In the genomic region with DNA sequence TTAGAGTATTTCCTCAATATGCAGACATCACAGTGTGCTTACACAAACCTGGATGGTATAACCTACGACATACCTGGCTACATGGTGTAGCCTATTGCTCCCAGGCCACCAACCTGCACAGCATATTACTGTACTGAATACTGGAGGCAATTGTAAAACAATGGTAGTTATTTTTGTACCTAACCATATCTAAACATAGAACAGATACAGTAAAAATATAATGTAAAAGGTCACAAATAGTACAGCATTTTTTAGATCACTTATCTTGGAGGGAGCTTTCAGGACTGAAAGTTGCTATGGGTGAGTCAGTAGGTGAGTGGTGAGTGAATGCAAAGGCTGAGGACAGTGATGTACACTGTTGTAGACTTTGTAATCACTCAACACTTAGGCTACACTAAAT, we compare ENCODE assay signal across 15 cellular contexts.
DNase-seq lines count a peak whose midpoint lies in the region; ATAC-seq, FAIRE-seq and TF ChIP-seq lines count a peak whose summit lies in the region.
"Had no signal": no experiment of that assay in that cellular context is flagged by ENCODE, and none has a peak within 500 bp of the region (broad histone marks: within the 10 kb centered on the region; RNA-seq: fewer than 3 reads in every experiment).

No MANE protein-coding gene starts in this region.

- peak; percentile 41 for FAIRE-seq in GM12891 (lab: Jason Lieb, UNC)
- FAIRE-seq: A549, keratinocyte, pancreas had no signal

- H3K9me3 ChIP-seq in psoas muscle (no peaks in the 10 kb centered on the region), PC-9 (ENCODE audit: insufficient read depth, low read depth) (no peaks in the 10 kb centered on the region), colonic mucosa (no peaks in the 10 kb centered on the region)
- no peaks in the 10 kb centered on the region for H3K9me3 ChIP-seq in effector memory CD4-positive, alpha-beta T cell (ENCODE audit: control insufficient read depth, low read length)
- H3K9me3 ChIP-seq: A549, pancreas, Peyer's patch had no signal

- BruUV-seq in PC-9 (replicated peaks; lab: Mats Ljungman, UMichigan), result no TSS peak

- no peaks in the 10 kb centered on the region for H3K9me2 ChIP-seq in PC-9 (ENCODE audit: insufficient read depth)

- H3K27ac ChIP-seq in psoas muscle (no peak overlapping the region), PC-9 (no peak overlapping the region), colonic mucosa (no peak overlapping the region)
- H3K27ac ChIP-seq in effector memory CD4-positive, alpha-beta T cell (ENCODE audit: insufficient read depth, low read length, poor library complexity, severe bottlenecking), result no peak overlapping the region
- H3K27ac ChIP-seq: A549, pancreas, Peyer's patch had no signal

- intact Hi-C loops in psoas muscle (cut with DNase I), result no loop called here
- intact Hi-C loops in PC-9 (cut with micrococcal nuclease; ENCODE audit: unreplicated experiment), result no loop called here
- intact Hi-C loops in colonic mucosa (cut with DNase I), result no loop called here

- CTCF ChIA-PET in PC-9 (lab: Charles Lee), result no interaction called here

- H3K4me3 ChIP-seq in psoas muscle, result no peak overlapping the region
- no peak overlapping the region for H3K4me3 ChIP-seq in PC-9
- H3K4me3 ChIP-seq in colonic mucosa, result no peak overlapping the region
- no peak overlapping the region for H3K4me3 ChIP-seq in effector memory CD4-positive, alpha-beta T cell (ENCODE audit: insufficient read depth, low read depth, low read length, poor library complexity, severe bottlenecking)
- H3K4me3 ChIP-seq: A549, pancreas, Peyer's patch had no signal

- ATAC-seq in GM21360 (IDR thresholded peaks at IDR 0.05; ENCODE audit: unreplicated experiment) (peak; percentile 81), HG02870 (IDR thresholded peaks at IDR 0.05; ENCODE audit: unreplicated experiment) (peak; percentile 90), HG03521 (IDR thresholded peaks at IDR 0.05; ENCODE audit: unreplicated experiment) (peak; percentile 59), psoas muscle (no peak)
- ATAC-seq: A549, pancreas had no signal

- no peaks in the 10 kb centered on the region for H3K79me2 ChIP-seq in PC-9 (ENCODE audit: low read depth)

- H3K27me3 ChIP-seq in psoas muscle (ENCODE audit: insufficient read depth in 3 of 3, low read length in 2 of 3) (no peaks in the 10 kb centered on the region), PC-9 (ENCODE audit: insufficient read depth, low read depth) (no peaks in the 10 kb centered on the region), colonic mucosa (no peaks in the 10 kb centered on the region)
- no peaks in the 10 kb centered on the region for H3K27me3 ChIP-seq in effector memory CD4-positive, alpha-beta T cell (replicated peaks; ENCODE audit: control insufficient read depth, insufficient read depth, low read length, poor library complexity, severe bottlenecking)
- H3K27me3 ChIP-seq: pancreas, Peyer's patch had no signal

- DNase-seq in GM12891 (ENCODE audit: insufficient read length, low spot score), result no peak
- DNase-seq in psoas muscle, result no peak
- no peak for DNase-seq in PC-9
- DNase-seq in colonic mucosa, result no peak
- DNase-seq in effector memory CD4-positive, alpha-beta T cell, result no peak
- DNase-seq: endodermal cell, NCI-H1436, NCI-H524, pancreas, Peyer's patch had no signal

- H3K36me3 ChIP-seq in psoas muscle (ENCODE audit: insufficient read depth in 1 of 2, low read depth in 1 of 2) (no peaks in the 10 kb centered on the region), PC-9 (ENCODE audit: low read depth) (no peaks in the 10 kb centered on the region), colonic mucosa (no peaks in the 10 kb centered on the region)
- H3K36me3 ChIP-seq in effector memory CD4-positive, alpha-beta T cell (ENCODE audit: control insufficient read depth, insufficient read depth, low read length), result no peaks in the 10 kb centered on the region
- H3K36me3 ChIP-seq: pancreas, Peyer's patch had no signal

- 34 to 65% (median 64%) methylated on average over 1 of the region's 1 CpG for WGBS in psoas muscle, 3 donors

- H3K4me1 ChIP-seq in psoas muscle, result no peaks in the 10 kb centered on the region
- H3K4me1 ChIP-seq in PC-9 (replicated peaks; ENCODE audit: insufficient read depth), result no peaks in the 10 kb centered on the region
- no peaks in the 10 kb centered on the region for H3K4me1 ChIP-seq in colonic mucosa
- H3K4me1 ChIP-seq in effector memory CD4-positive, alpha-beta T cell (ENCODE audit: control insufficient read depth, insufficient read depth, low read length, poor library complexity, severe bottlenecking), result no peaks in the 10 kb centered on the region
- H3K4me1 ChIP-seq: A549, pancreas, Peyer's patch had no signal

- H3K9ac ChIP-seq in colonic mucosa (ENCODE audit: low read depth in 2 of 2, low read length in 2 of 2), result no peak overlapping the region

- POLR2A ChIA-PET in PC-9 (lab: Charles Lee; ENCODE audit: unreplicated experiment), result no interaction called here

- no peak overlapping the region for H3K4me2 ChIP-seq in PC-9
- H3K4me2 ChIP-seq: A549 had no signal

- TF ChIP-seq CTCF in psoas muscle (IDR thresholded peaks at IDR 0.05), result no peak
- no peak for TF ChIP-seq CTCF in PC-9 (conservative IDR thresholded peaks at IDR 0.05)
- TF ChIP-seq CTCF in colonic mucosa (IDR thresholded peaks at IDR 0.05), result no peak

- no peaks in the 10 kb centered on the region for H3F3A ChIP-seq in PC-9 (ENCODE audit: insufficient read depth, low read depth)

- no peaks in the 10 kb centered on the region; the same call in 1 of the 2 replicates for H4K20me1 ChIP-seq in PC-9 (ENCODE audit: insufficient read depth)

- H2AFZ ChIP-seq in PC-9, result no peak overlapping the region

- no peak for TF ChIP-seq POLR2A in GM12891 (IDR thresholded peaks at IDR 0.05; ENCODE audit: low read depth, low read length)

TF ChIP-seq in GM12891, 5 proteins besides CTCF, POLR2A, EP300 and RAD21:
- TF ChIP-seq POLR2AphosphoS5 (IDR thresholded peaks at IDR 0.05; ENCODE audit: low read depth, low read length) (no peak), TAF1 (IDR thresholded peaks at IDR 0.05; ENCODE audit: low read depth, low read length) (no peak), POU2F2 (IDR thresholded peaks at IDR 0.05; ENCODE audit: low read depth, low read length) (no peak), SPI1 (IDR thresholded peaks at IDR 0.05; ENCODE audit: low read depth, low read length) (no peak), PAX5 (IDR thresholded peaks at IDR 0.05; ENCODE audit: insufficient read depth, low read length, severe bottlenecking) (no peak)

Comparison
In these comparisons a context has a peak if more than half of its experiments do, and no peak if none do; other contexts are left out.
1. ATAC-seq: peak in GM21360 (single experiment), HG02870 (single experiment) and HG03521 (single experiment); none in psoas muscle (0 of 4).